10 cellular contexts compared by ENCODE assay signal in genomic region chr2:142687075-142687474, GRCh38.
"Had no signal": no experiment of that assay in that cellular context is flagged by ENCODE, and none has a peak within 500 bp of the region (broad histone marks: within the 10 kb centered on the region; RNA-seq: fewer than 3 reads in every experiment).

No MANE protein-coding gene starts in this region.

- H3K4me3 Mint-ChIP-seq: H9, HFFc6 had no signal

- H3K9ac ChIP-seq: GM23248 had no signal

- H3K27ac ChIP-seq: GM23248 had no signal

- H3K27ac Mint-ChIP-seq: H9, HFFc6 had no signal

- DNase-seq: GM23248, GOT3, H7, H9, HCEC 1CT, HFFc6 had no signal

- H3K9me3 ChIP-seq: HAP-1 had no signal

- H3K4me3 ChIP-seq: GM23248, HAP-1 had no signal

- H2AFZ ChIP-seq: GM23248 had no signal

- ATAC-seq: HCT116 had no signal

- H3K9me3 Mint-ChIP-seq: H9, HFFc6 had no signal

- H3K36me3 ChIP-seq: HAP-1 had no signal

- H3K4me1 ChIP-seq: HAP-1 had no signal

- FAIRE-seq: H1, H54 had no signal
